In the genomic region with DNA sequence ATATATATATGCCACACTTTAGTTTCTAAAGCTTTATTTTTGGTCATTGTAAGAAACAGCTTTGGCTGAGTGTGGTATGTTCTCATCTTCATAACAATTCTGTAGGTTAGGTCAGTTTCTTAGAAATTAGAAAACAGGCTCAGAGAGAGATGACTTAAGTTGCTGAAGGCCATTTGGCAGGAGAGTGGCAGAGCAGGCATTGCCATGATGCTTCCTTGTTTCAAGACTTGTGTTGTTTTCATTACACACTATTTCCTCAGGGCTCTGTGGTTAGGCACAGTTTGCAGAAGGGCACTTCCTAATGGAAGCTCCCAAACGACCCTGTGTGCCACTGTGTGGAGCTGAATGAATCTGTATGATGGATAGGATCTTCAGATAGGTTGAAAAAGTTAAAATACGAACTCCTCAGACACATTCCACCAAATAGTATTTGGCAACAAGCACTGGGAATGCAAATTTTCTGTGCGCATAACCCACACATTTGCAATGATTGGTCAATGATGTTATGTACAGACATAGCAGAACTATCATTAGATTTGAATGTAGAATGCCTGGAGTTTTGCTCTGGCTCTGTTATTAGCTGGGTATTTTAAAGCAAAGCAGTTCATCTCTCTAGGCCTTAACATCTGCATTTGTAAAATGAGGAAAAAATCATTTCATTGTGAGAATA, we compare ENCODE assay signal across 14 cellular contexts.
DNase-seq lines count a peak whose midpoint lies in the region; ATAC-seq and TF ChIP-seq lines count a peak whose summit lies in the region.
"Had no signal": no experiment of that assay in that cellular context is flagged by ENCODE, and none has a peak within 500 bp of the region (broad histone marks: within the 10 kb centered on the region; RNA-seq: fewer than 3 reads in every experiment).

No MANE protein-coding gene starts in this region.

- H3K4me2 ChIP-seq in osteoblast (ENCODE audit: insufficient read depth, low read length): no peak overlapping the region
- H3K4me2 ChIP-seq: A549 had no signal

- H3K36me3 ChIP-seq in osteoblast (ENCODE audit: insufficient read depth, low read length): no peaks in the 10 kb centered on the region
- H3K36me3 ChIP-seq in esophagus squamous epithelium: no peaks in the 10 kb centered on the region
- H3K36me3 ChIP-seq: HAP-1 had no signal

- no peaks in the 10 kb centered on the region for H3K27me3 ChIP-seq in osteoblast (ENCODE audit: insufficient read depth, low read length)
- no peaks in the 10 kb centered on the region for H3K27me3 ChIP-seq in esophagus squamous epithelium

- H4K20me1 ChIP-seq in osteoblast (ENCODE audit: insufficient read depth, low read length): no peaks in the 10 kb centered on the region

- WGBS in esophagus squamous epithelium, 2 donors: 52 to 55% methylated on average over 3 of the region's 3 CpGs

- TF ChIP-seq CTCF in osteoblast (IDR thresholded peaks at IDR 0.05; ENCODE audit: extremely low read depth, low read depth, low read length) (no peak), esophagus squamous epithelium (IDR thresholded peaks at IDR 0.05) (no peak)

- H3K4me1 ChIP-seq in osteoblast (ENCODE audit: insufficient read depth, low read length) (peaks cover 42% of the 10 kb centered on the region), esophagus squamous epithelium (peaks cover 0 to 31% (median 13%) of the 10 kb centered on the region in 3 donors)
- H3K4me1 ChIP-seq: HAP-1 had no signal

- DNase-seq in RPMI7951 (ENCODE audit: low read depth): peak; percentile 35
- DNase-seq in epithelial cell of prostate (ENCODE audit: low read depth, low spot score): no peak
- no peak for DNase-seq in osteoblast (ENCODE audit: insufficient read length, low spot score, missing footprints)
- DNase-seq in esophagus squamous epithelium (lab: John Stamatoyannopoulos, UW): no peak
- no peak for DNase-seq in mucosa of gallbladder (ENCODE audit: low spot score)
- DNase-seq: CD8-positive, alpha-beta T cell; COR-L47; DND-41; GDM1; HFFc6 had no signal

- no peak overlapping the region for H3K4me3 ChIP-seq in osteoblast (ENCODE audit: insufficient read depth, low read length)
- no peak overlapping the region for H3K4me3 ChIP-seq in esophagus squamous epithelium
- H3K4me3 ChIP-seq: A549, HAP-1 had no signal

- intact Hi-C loops in esophagus squamous epithelium (cut with DNase I): no loop called here

- H3K27ac ChIP-seq in epithelial cell of prostate (peak overlapping the region; percentile 47), osteoblast (ENCODE audit: low read depth, low read length) (no peak overlapping the region), esophagus squamous epithelium (no peak overlapping the region)
- H3K27ac ChIP-seq: A549, HL-60 had no signal

- H3K79me2 ChIP-seq in osteoblast (ENCODE audit: insufficient read depth, low read length): no peaks in the 10 kb centered on the region

- TF ChIP-seq POLR2A in esophagus squamous epithelium (IDR thresholded peaks at IDR 0.05): no peak

- peak overlapping the region; percentile 25 for H2AFZ ChIP-seq in osteoblast (ENCODE audit: low read length)

- H3K9me3 ChIP-seq in osteoblast (ENCODE audit: low read depth, low read length): no peaks in the 10 kb centered on the region
- no peaks in the 10 kb centered on the region for H3K9me3 ChIP-seq in esophagus squamous epithelium
- H3K9me3 ChIP-seq: A549, HAP-1 had no signal

- no peak for ATAC-seq in HG03571 (IDR thresholded peaks at IDR 0.05; ENCODE audit: unreplicated experiment)
- ATAC-seq: A549; CD8-positive, alpha-beta T cell had no signal
